ENCODE assay signal across 2 cellular contexts in the genomic region with DNA sequence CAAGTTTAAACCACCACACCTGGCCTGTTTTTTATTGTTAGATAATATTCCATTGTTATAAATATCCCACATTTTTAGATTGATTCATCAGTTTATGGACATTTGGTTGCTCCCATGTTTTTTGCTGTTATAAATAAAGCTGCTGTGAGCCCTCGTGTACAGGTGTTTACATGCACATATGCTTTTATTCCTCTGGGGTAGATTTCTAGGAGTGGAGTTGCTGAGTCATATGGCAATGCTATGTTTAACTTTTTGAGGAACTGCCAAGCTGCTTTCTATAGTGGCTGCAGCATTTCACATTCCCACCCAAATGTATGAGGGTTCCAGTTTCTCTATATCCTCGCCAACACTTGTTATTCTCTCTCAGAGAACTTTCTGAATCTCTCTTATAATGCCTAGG.
TF ChIP-seq lines count a peak whose summit lies in the region.

No MANE protein-coding gene starts in this region.

TF ChIP-seq in K562, 482 proteins besides CTCF, POLR2A, EP300 and RAD21 (continues in another document):
- TF ChIP-seq, protein P1, sequence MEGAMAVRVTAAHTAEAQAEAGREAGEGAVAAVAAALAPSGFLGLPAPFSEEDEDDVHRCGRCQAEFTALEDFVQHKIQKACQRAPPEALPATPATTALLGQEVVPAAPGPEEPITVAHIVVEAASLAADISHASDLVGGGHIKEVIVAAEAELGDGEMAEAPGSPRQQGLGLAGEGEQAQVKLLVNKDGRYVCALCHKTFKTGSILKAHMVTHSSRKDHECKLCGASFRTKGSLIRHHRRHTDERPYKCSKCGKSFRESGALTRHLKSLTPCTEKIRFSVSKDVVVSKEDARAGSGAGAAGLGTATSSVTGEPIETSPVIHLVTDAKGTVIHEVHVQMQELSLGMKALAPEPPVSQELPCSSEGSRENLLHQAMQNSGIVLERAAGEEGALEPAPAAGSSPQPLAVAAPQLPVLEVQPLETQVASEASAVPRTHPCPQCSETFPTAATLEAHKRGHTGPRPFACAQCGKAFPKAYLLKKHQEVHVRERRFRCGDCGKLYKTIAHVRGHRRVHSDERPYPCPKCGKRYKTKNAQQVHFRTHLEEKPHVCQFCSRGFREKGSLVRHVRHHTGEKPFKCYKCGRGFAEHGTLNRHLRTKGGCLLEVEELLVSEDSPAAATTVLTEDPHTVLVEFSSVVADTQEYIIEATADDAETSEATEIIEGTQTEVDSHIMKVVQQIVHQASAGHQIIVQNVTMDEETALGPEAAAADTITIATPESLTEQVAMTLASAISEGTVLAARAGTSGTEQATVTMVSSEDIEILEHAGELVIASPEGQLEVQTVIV (CRISPR knock-in tag; IDR thresholded peaks at IDR 0.05; ENCODE audit: borderline replicate concordance), result no peak
- TF ChIP-seq, protein P2, sequence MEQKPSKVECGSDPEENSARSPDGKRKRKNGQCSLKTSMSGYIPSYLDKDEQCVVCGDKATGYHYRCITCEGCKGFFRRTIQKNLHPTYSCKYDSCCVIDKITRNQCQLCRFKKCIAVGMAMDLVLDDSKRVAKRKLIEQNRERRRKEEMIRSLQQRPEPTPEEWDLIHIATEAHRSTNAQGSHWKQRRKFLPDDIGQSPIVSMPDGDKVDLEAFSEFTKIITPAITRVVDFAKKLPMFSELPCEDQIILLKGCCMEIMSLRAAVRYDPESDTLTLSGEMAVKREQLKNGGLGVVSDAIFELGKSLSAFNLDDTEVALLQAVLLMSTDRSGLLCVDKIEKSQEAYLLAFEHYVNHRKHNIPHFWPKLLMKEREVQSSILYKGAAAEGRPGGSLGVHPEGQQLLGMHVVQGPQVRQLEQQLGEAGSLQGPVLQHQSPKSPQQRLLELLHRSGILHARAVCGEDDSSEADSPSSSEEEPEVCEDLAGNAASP (IDR thresholded peaks at IDR 0.05), result no peak
- peak; percentile 74 for TF ChIP-seq MAFF (IDR thresholded peaks at IDR 0.05; ENCODE audit: low read length)
- no peak for TF ChIP-seq ZBED1 (IDR thresholded peaks at IDR 0.05)
- TF ChIP-seq, protein P3, sequence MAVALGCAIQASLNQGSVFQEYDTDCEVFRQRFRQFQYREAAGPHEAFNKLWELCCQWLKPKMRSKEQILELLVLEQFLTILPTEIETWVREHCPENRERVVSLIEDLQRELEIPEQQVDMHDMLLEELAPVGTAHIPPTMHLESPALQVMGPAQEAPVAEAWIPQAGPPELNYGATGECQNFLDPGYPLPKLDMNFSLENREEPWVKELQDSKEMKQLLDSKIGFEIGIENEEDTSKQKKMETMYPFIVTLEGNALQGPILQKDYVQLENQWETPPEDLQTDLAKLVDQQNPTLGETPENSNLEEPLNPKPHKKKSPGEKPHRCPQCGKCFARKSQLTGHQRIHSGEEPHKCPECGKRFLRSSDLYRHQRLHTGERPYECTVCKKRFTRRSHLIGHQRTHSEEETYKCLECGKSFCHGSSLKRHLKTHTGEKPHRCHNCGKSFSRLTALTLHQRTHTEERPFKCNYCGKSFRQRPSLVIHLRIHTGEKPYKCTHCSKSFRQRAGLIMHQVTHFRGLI (CRISPR knock-in tag; IDR thresholded peaks at IDR 0.05), result no peak
- TF ChIP-seq, protein P4, sequence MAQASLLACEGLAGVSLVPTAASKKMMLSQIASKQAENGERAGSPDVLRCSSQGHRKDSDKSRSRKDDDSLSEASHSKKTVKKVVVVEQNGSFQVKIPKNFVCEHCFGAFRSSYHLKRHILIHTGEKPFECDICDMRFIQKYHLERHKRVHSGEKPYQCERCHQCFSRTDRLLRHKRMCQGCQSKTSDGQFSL (CRISPR knock-in tag; IDR thresholded peaks at IDR 0.05), result no peak
- TF ChIP-seq, protein P4 (tag; IDR thresholded peaks at IDR 0.05), result no peak
- TF ChIP-seq KDM5B (IDR thresholded peaks at IDR 0.05; ENCODE audit: insufficient replicate concordance, low read depth, low read length), result no peak
- no peak for TF ChIP-seq MBD2 (IDR thresholded peaks at IDR 0.05; ENCODE audit: borderline replicate concordance, low read depth)
- no peak for TF ChIP-seq RNF2 (IDR thresholded peaks at IDR 0.05)
- TF ChIP-seq, protein P5, sequence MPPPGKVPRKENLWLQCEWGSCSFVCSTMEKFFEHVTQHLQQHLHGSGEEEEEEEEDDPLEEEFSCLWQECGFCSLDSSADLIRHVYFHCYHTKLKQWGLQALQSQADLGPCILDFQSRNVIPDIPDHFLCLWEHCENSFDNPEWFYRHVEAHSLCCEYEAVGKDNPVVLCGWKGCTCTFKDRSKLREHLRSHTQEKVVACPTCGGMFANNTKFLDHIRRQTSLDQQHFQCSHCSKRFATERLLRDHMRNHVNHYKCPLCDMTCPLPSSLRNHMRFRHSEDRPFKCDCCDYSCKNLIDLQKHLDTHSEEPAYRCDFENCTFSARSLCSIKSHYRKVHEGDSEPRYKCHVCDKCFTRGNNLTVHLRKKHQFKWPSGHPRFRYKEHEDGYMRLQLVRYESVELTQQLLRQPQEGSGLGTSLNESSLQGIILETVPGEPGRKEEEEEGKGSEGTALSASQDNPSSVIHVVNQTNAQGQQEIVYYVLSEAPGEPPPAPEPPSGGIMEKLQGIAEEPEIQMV (tag; conservative IDR thresholded peaks at IDR 0.05; ENCODE audit: low read depth), result no peak
- TF ChIP-seq FOXJ3 (CRISPR knock-in tag; IDR thresholded peaks at IDR 0.05), result no peak
- no peak for TF ChIP-seq POLR3A (IDR thresholded peaks at IDR 0.05; ENCODE audit: borderline replicate concordance, extremely low read depth, insufficient read depth, insufficient read length)
- TF ChIP-seq TBL1XR1 (IDR thresholded peaks at IDR 0.05; ENCODE audit: low read length in 2 of 2), result no peak
- no peak for TF ChIP-seq ARNT (IDR thresholded peaks at IDR 0.05)
- peak; percentile 71 to 85; a peak in 3 of 4 replicates for TF ChIP-seq FOXK2 (conservative IDR thresholded peaks at IDR 0.05 in 1 of 2, IDR thresholded peaks at IDR 0.05 in 1 of 2; ENCODE audit: low read depth in 2 of 2)
- TF ChIP-seq, protein P6, sequence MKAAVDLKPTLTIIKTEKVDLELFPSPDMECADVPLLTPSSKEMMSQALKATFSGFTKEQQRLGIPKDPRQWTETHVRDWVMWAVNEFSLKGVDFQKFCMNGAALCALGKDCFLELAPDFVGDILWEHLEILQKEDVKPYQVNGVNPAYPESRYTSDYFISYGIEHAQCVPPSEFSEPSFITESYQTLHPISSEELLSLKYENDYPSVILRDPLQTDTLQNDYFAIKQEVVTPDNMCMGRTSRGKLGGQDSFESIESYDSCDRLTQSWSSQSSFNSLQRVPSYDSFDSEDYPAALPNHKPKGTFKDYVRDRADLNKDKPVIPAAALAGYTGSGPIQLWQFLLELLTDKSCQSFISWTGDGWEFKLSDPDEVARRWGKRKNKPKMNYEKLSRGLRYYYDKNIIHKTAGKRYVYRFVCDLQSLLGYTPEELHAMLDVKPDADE (conservative IDR thresholded peaks at IDR 0.05; ENCODE audit: control insufficient read depth, low read depth, low read length), result no peak
- peak; percentile 52; the same call in 1 of the 2 replicates for TF ChIP-seq L3MBTL2 (IDR thresholded peaks at IDR 0.05)
- peak; percentile 70 for TF ChIP-seq MAFK (IDR thresholded peaks at IDR 0.05; ENCODE audit: low read length)
- TF ChIP-seq DMBX1 (CRISPR knock-in tag; IDR thresholded peaks at IDR 0.05; ENCODE audit: borderline replicate concordance), result no peak

TF ChIP-seq in SK-N-SH, 30 proteins besides CTCF, POLR2A, EP300 and RAD21 (continued from another document):
- TF ChIP-seq, protein P7, sequence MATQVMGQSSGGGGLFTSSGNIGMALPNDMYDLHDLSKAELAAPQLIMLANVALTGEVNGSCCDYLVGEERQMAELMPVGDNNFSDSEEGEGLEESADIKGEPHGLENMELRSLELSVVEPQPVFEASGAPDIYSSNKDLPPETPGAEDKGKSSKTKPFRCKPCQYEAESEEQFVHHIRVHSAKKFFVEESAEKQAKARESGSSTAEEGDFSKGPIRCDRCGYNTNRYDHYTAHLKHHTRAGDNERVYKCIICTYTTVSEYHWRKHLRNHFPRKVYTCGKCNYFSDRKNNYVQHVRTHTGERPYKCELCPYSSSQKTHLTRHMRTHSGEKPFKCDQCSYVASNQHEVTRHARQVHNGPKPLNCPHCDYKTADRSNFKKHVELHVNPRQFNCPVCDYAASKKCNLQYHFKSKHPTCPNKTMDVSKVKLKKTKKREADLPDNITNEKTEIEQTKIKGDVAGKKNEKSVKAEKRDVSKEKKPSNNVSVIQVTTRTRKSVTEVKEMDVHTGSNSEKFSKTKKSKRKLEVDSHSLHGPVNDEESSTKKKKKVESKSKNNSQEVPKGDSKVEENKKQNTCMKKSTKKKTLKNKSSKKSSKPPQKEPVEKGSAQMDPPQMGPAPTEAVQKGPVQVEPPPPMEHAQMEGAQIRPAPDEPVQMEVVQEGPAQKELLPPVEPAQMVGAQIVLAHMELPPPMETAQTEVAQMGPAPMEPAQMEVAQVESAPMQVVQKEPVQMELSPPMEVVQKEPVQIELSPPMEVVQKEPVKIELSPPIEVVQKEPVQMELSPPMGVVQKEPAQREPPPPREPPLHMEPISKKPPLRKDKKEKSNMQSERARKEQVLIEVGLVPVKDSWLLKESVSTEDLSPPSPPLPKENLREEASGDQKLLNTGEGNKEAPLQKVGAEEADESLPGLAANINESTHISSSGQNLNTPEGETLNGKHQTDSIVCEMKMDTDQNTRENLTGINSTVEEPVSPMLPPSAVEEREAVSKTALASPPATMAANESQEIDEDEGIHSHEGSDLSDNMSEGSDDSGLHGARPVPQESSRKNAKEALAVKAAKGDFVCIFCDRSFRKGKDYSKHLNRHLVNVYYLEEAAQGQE (IDR thresholded peaks at IDR 0.05; ENCODE audit: low read depth, low read length), result no peak
- TF ChIP-seq MXI1 (IDR thresholded peaks at IDR 0.05; ENCODE audit: low read depth, low read length) (no peak), GABPA (IDR thresholded peaks at IDR 0.05; ENCODE audit: low read depth) (no peak), TAF1 (IDR thresholded peaks at IDR 0.05; ENCODE audit: borderline replicate concordance, low read depth, low read length) (no peak), YY1 (IDR thresholded peaks at IDR 0.05; ENCODE audit: low read depth) (no peak), RXRA (IDR thresholded peaks at IDR 0.05; ENCODE audit: borderline replicate concordance, low read depth) (no peak), ELF1 (IDR thresholded peaks at IDR 0.05) (no peak), SMC3 (IDR thresholded peaks at IDR 0.05; ENCODE audit: low read depth, low read length) (no peak), RCOR1 (IDR thresholded peaks at IDR 0.05; ENCODE audit: low read length) (no peak), TEAD4 (IDR thresholded peaks at IDR 0.05; ENCODE audit: borderline replicate concordance, insufficient read depth) (no peak), TCF12 (IDR thresholded peaks at IDR 0.05) (no peak), FOXJ3 (CRISPR knock-in tag; IDR thresholded peaks at IDR 0.05) (no peak), EZH2phosphoT487 (IDR thresholded peaks at IDR 0.05; ENCODE audit: borderline replicate concordance, low read depth) (no peak), MEF2A (IDR thresholded peaks at IDR 0.05; ENCODE audit: borderline replicate concordance, low read depth) (no peak), GATA2 (CRISPR knock-in tag; IDR thresholded peaks at IDR 0.05) (no peak)
- TF ChIP-seq, protein P8, sequence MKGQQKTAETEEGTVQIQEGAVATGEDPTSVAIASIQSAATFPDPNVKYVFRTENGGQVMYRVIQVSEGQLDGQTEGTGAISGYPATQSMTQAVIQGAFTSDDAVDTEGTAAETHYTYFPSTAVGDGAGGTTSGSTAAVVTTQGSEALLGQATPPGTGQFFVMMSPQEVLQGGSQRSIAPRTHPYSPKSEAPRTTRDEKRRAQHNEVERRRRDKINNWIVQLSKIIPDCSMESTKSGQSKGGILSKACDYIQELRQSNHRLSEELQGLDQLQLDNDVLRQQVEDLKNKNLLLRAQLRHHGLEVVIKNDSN (IDR thresholded peaks at IDR 0.05; ENCODE audit: borderline replicate concordance, low read depth), result no peak
- TF ChIP-seq, protein P9, sequence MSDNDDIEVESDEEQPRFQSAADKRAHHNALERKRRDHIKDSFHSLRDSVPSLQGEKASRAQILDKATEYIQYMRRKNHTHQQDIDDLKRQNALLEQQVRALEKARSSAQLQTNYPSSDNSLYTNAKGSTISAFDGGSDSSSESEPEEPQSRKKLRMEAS (IDR thresholded peaks at IDR 0.05; ENCODE audit: low read depth), result no peak
